Comparison of ENCODE assay signal across 27 cellular contexts in genomic region chr22:28249402-28249801, GRCh38.
"Had no signal": no experiment of that assay in that cellular context is flagged by ENCODE, and none has a peak within 500 bp of the region (broad histone marks: within the 10 kb centered on the region; RNA-seq: fewer than 3 reads in every experiment).

No MANE protein-coding gene starts in this region.

- H3K4me1 ChIP-seq: esophagus squamous epithelium had no signal

- H3K27ac ChIP-seq: brain microvascular endothelial cell, epithelial cell of prostate, esophagus squamous epithelium, left lung, lower lobe of right lung, pancreas, psoas muscle, tibial nerve had no signal

- H3K27me3 ChIP-seq: brain microvascular endothelial cell, esophagus squamous epithelium, left lung, pancreas, tibial nerve had no signal

- H3K9me3 ChIP-seq: esophagus squamous epithelium, left lung, lower lobe of right lung, mucosa of descending colon, pancreas, psoas muscle, tibial nerve had no signal

- DNase-seq: activated CD4-positive, alpha-beta T cell treated with anti-CD3 and anti-CD28 coated beads for 36 hours; activated CD4-positive, CD25-positive, alpha-beta regulatory T cell; activated CD8-positive, alpha-beta memory T cell treated with anti-CD3 and anti-CD28 coated beads, Interleukin-2, amount 10 ng/mL, durations not matched to agents 7 days and 5 days; activated CD8-positive, alpha-beta T cell treated with anti-CD3 and anti-CD28 coated beads, Interleukin-2, amount 10 ng/mL, durations not matched to agents 7 days and 5 days; activated effector memory CD4-positive, alpha-beta T cell treated with Interleukin-2 at 50 U/mL for 16 hours; activated naive CD4-positive, alpha-beta T cell treated with Interleukin-2 at 50 U/mL for 16 hours; activated T-cell treated with anti-CD3 and anti-CD28 coated beads for 4 hours; aorta; brain microvascular endothelial cell; caudate nucleus; effector CD8-positive, alpha-beta T cell; esophagus squamous epithelium; kidney glomerular epithelial cell; left lung; lower lobe of right lung; mesenchymal stem cell; mucosa of descending colon; pancreas; psoas muscle; stimulated activated CD4-positive, alpha-beta T cell treated with anti-CD3 and anti-CD28 coated beads, Interleukin-2, amount 100 ng/mL, for 48 hours; stimulated activated naive CD4-positive, alpha-beta T cell treated with Interleukin-2 at 50 U/mL for 16 hours; T-helper 1 cell had no signal

- FAIRE-seq: endometrium, frontal cortex, pancreas had no signal

- ATAC-seq: activated CD4-positive, alpha-beta T cell treated with anti-CD3 and anti-CD28 coated beads for 36 hours; activated CD8-positive, alpha-beta memory T cell treated with anti-CD3 and anti-CD28 coated beads, Interleukin-2, amount 10 ng/mL, durations not matched to agents 7 days and 5 days; activated CD8-positive, alpha-beta T cell treated with anti-CD3 and anti-CD28 coated beads, Interleukin-2, amount 10 ng/mL, durations not matched to agents 7 days and 5 days; left lung; lower lobe of right lung; mucosa of descending colon; natural killer cell treated with Interleukin-12 subunit alpha and Interleukin-12 subunit beta and Interleukin-15 and Interleukin-18, amount 100 ng/mL, for 72 hours; pancreas; psoas muscle had no signal

- H3K36me3 ChIP-seq: brain microvascular endothelial cell, esophagus squamous epithelium, left lung, lower lobe of right lung, pancreas, tibial nerve had no signal

- H3K4me3 ChIP-seq: esophagus squamous epithelium, left lung, lower lobe of right lung, mucosa of descending colon, pancreas, psoas muscle, tibial nerve had no signal
